ENCODE assay signal across 11 cellular contexts in genomic region chr3:62954579-62954978, GRCh38.
DNase-seq lines count a peak whose midpoint lies in the region; ATAC-seq and TF ChIP-seq lines count a peak whose summit lies in the region.
"Had no signal": no experiment of that assay in that cellular context is flagged by ENCODE, and none has a peak within 500 bp of the region (broad histone marks: within the 10 kb centered on the region; RNA-seq: fewer than 3 reads in every experiment).

No MANE protein-coding gene starts in this region.

- TF ChIP-seq POLR2A in stomach (IDR thresholded peaks at IDR 0.05), result no peak

- H3K4me1 ChIP-seq in mammary epithelial cell (ENCODE audit: insufficient read depth, low read length) (no peaks in the 10 kb centered on the region), stomach (no peaks in the 10 kb centered on the region)

- TF ChIP-seq CTCF in mammary epithelial cell (conservative IDR thresholded peaks at IDR 0.05 in 1 of 2, IDR thresholded peaks at IDR 0.05 in 1 of 2; ENCODE audit: extremely low read depth in 1 of 2, insufficient read depth in 1 of 2, low read depth in 1 of 2, low read length in 2 of 2) (no peak), stomach (IDR thresholded peaks at IDR 0.05) (no peak)

- no peak overlapping the region for H3K9ac ChIP-seq in mammary epithelial cell (ENCODE audit: insufficient read depth, low read length)

- H3K27ac ChIP-seq in mammary epithelial cell (ENCODE audit: insufficient read depth, low read depth, low read length) (no peak overlapping the region), stomach (no peak overlapping the region)

- no peak overlapping the region for H2AFZ ChIP-seq in mammary epithelial cell (ENCODE audit: low read depth, low read length)

- H3K4me2 ChIP-seq in mammary epithelial cell (ENCODE audit: insufficient read depth, low read depth, low read length), result no peak overlapping the region

- dilution Hi-C loops in mammary epithelial cell (cut with HindIII; ENCODE audit: low sequenced_read_pairs), result no loop called here

- in situ Hi-C loops in mammary epithelial cell (cut with MboI; ENCODE audit: low sequenced_read_pairs in 2 of 2), result no loop called here

- H3K9me3 ChIP-seq in mammary epithelial cell (replicated peaks; ENCODE audit: insufficient read depth, low read length) (no peaks in the 10 kb centered on the region), stomach (no peaks in the 10 kb centered on the region)

- no peaks in the 10 kb centered on the region for H3K36me3 ChIP-seq in mammary epithelial cell (ENCODE audit: insufficient read depth, low read length)
- H3K36me3 ChIP-seq in stomach, result no peaks in the 10 kb centered on the region

- no peaks in the 10 kb centered on the region for H3K79me2 ChIP-seq in mammary epithelial cell (ENCODE audit: insufficient read depth, low read length)

- ATAC-seq in GM18867 (IDR thresholded peaks at IDR 0.05; ENCODE audit: unreplicated experiment), result peak; percentile 95
- peak; percentile 79 for ATAC-seq in GM21786 (IDR thresholded peaks at IDR 0.05; ENCODE audit: unreplicated experiment)
- peak; percentile 83 for ATAC-seq in HG03521 (IDR thresholded peaks at IDR 0.05; ENCODE audit: unreplicated experiment)
- no peak for ATAC-seq in left lobe of liver
- ATAC-seq: stimulated activated naive CD8-positive, alpha-beta T cell treated with anti-CD3 and anti-CD28 coated beads, Interleukin-15, Interleukin-2, amounts not matched to agents 100 U/mL and 50 U/mL, for 24 hours had no signal

- no peaks in the 10 kb centered on the region for H4K20me1 ChIP-seq in mammary epithelial cell (ENCODE audit: insufficient read depth, low read length)

- no peak for TF ChIP-seq EP300 in stomach (IDR thresholded peaks at IDR 0.05)

- DNase-seq in fibroblast of peridontal ligament (ENCODE audit: extremely low read depth) (peak; percentile 5), left lobe of liver (ENCODE audit: low spot score) (no peak), mammary epithelial cell (no peak), 8988T (no peak), stomach (no peak)
- DNase-seq: NCI-H2227 treated with DMSO at 0.1 percent for 48 hours; stimulated activated naive CD8-positive, alpha-beta T cell treated with anti-CD3 and anti-CD28 coated beads, Interleukin-15, Interleukin-2, amounts not matched to agents 100 U/mL and 50 U/mL, for 24 hours; T1000 had no signal

- 67% methylated on average over 1 of the region's 1 CpG for WGBS in mammary epithelial cell (ENCODE audit: low coverage, missing lambda C conversion rate)
- WGBS in stomach, 5 donors, result 46 to 69% (median 65%) methylated on average over 1 of the region's 1 CpG

- no TSS peak for BruUV-seq in mammary epithelial cell (replicated peaks; lab: Mats Ljungman, UMichigan)

- H3K4me3 ChIP-seq in mammary epithelial cell (replicated peaks in 1 of 3; ENCODE audit: insufficient read depth in 1 of 3, low read depth in 2 of 3, low read length in 3 of 3) (no peak overlapping the region), stomach (no peak overlapping the region)

- peaks cover 9% of the 10 kb centered on the region for H3K27me3 ChIP-seq in mammary epithelial cell (ENCODE audit: insufficient read depth, low read length)
- peaks cover 0 to 4% (median 0%) of the 10 kb centered on the region in 3 donors for H3K27me3 ChIP-seq in stomach

- CTCF ChIA-PET in mammary epithelial cell (lab: Charles Lee; ENCODE audit: low non-redundant PET), result no interaction called here

- intact Hi-C loops in mammary epithelial cell (cut with micrococcal nuclease) (no loop called here), stomach (cut with DNase I; ENCODE audit: low total_unique reads) (no loop called here)
